10 cellular contexts compared by ENCODE assay signal in the genomic region with DNA sequence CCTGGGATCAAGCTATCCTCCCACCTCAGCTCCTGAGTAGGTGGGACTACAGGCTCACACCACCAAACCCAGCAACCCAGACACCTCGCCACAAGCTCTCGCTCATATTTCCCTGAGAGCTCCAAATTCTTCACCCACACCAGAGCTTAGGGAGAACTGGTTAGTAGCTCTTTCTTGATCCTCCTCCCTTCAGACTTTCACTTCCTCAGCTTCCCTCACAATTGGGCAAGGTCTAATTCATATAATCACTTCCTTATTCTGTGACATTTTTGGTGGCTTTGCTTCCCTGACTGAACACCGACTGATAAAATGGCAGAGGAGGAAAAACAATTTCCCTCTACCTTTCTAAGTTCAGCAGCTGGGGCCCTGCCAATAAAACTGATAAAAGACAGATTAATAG.
DNase-seq lines count a peak whose midpoint lies in the region; ATAC-seq and TF ChIP-seq lines count a peak whose summit lies in the region.
"Had no signal": no experiment of that assay in that cellular context is flagged by ENCODE, and none has a peak within 500 bp of the region (broad histone marks: within the 10 kb centered on the region; RNA-seq: fewer than 3 reads in every experiment).

No MANE protein-coding gene starts in this region.

- intact Hi-C loops in lower lobe of right lung (cut with DNase I), result no loop called here

- H3K4me3 ChIP-seq in lower lobe of right lung, result no peak overlapping the region

- ATAC-seq in GM18519 (IDR thresholded peaks at IDR 0.05; ENCODE audit: low FRiP score, unreplicated experiment), result peak; percentile 75
- peak; percentile 92 for ATAC-seq in GM21786 (IDR thresholded peaks at IDR 0.05; ENCODE audit: unreplicated experiment)
- ATAC-seq in HG03565 (IDR thresholded peaks at IDR 0.05; ENCODE audit: unreplicated experiment), result peak; percentile 92
- ATAC-seq in lower lobe of right lung, result peak; percentile 69 to 70

- H3K27me3 ChIP-seq in lower lobe of right lung (ENCODE audit: low read depth), result no peaks in the 10 kb centered on the region

- no peak for TF ChIP-seq CTCF in lower lobe of right lung (IDR thresholded peaks at IDR 0.05)

- H3K9me3 ChIP-seq in lower lobe of right lung, result no peaks in the 10 kb centered on the region

- CTCF ChIA-PET in HEK293T (lab: Yijun Ruan, JAX), result interaction anchor here (1.5 kb wide), 1 partner anchor 32 kb away, joined by 4 read pairs; no protein-coding TSS in a partner anchor

- POLR2A ChIA-PET in HEK293T (lab: Yijun Ruan, JAX), result no interaction called here

- no peak for DNase-seq in lower lobe of right lung
- DNase-seq in iPS-NIHi7 (ENCODE audit: extremely low spot score), result no peak
- no peak for DNase-seq in HEK293T (ENCODE audit: extremely low spot score)
- DNase-seq in NCI-H1048 (lab: John Stamatoyannopoulos, UW), result no peak
- DNase-seq in cerebellar nuclear complex (lab: John Stamatoyannopoulos, UW), result no peak
- DNase-seq: NCI-H2081; stimulated activated CD8-positive, alpha-beta memory T cell treated with anti-CD3 and anti-CD28 coated beads, Interleukin-4, amount 100 ng/mL, for 48 hours had no signal

- H3K4me1 ChIP-seq in lower lobe of right lung, result no peaks in the 10 kb centered on the region

- no peaks in the 10 kb centered on the region for H3K36me3 ChIP-seq in lower lobe of right lung

- H3K27ac ChIP-seq in lower lobe of right lung, result no peak overlapping the region

TF ChIP-seq in HEK293T, 16 proteins besides CTCF, POLR2A, EP300 and RAD21:
- no peak for TF ChIP-seq FOXA1 (IDR thresholded peaks at IDR 0.05)
- no peak for TF ChIP-seq FOXM1 (IDR thresholded peaks at IDR 0.05; ENCODE audit: borderline replicate concordance)
- TF ChIP-seq, protein P1, sequence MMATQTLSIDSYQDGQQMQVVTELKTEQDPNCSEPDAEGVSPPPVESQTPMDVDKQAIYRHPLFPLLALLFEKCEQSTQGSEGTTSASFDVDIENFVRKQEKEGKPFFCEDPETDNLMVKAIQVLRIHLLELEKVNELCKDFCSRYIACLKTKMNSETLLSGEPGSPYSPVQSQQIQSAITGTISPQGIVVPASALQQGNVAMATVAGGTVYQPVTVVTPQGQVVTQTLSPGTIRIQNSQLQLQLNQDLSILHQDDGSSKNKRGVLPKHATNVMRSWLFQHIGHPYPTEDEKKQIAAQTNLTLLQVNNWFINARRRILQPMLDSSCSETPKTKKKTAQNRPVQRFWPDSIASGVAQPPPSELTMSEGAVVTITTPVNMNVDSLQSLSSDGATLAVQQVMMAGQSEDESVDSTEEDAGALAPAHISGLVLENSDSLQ (IDR thresholded peaks at IDR 0.05), result no peak
- TF ChIP-seq NFRKB (IDR thresholded peaks at IDR 0.05), result no peak
- TF ChIP-seq HDGF (IDR thresholded peaks at IDR 0.05; ENCODE audit: borderline replicate concordance), result no peak
- no peak for TF ChIP-seq SUZ12 (IDR thresholded peaks at IDR 0.05)
- no peak for TF ChIP-seq FOXK2 (IDR thresholded peaks at IDR 0.05)
- no peak for TF ChIP-seq SP1 (IDR thresholded peaks at IDR 0.05)
